ENCODE assay signal across 1 cellular context in the genomic region with DNA sequence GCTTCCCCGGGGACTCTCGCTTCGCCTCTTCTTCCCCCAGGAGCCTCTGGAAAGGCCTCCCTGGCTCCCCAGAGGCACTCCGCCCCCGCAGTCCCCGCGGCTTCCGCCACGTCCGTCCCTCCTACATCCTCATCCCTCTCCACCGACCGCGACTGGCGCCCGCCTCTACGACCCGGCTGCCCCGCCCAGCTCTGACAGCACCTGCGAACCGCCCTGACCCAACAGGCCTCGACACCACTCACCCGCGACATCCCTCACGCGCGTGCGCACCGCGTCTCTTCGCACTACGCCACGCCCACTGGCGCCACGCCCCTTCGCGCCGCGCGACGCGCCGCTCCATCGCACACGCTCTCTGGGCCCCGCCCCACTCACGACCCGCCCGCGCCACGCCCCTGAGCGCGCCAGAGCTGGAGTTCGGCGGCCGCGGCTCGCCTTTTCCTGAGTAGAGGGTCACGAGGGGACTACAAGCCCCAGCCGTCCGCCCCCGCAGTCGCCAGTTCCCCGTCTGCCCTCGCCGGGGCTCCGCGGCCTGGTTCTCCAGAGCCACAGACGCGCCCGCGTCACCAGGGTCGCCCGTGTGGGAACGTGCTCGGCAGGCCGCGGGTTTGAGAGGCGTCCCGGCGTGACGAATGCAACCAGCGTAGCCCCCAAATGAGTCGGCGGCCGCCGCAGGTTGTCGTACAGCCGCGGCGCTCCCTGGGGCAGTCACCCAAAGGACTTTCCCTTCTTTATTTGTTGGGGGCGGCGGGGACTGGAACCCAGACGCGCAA.
TF ChIP-seq lines count a peak whose summit lies in the region.

No MANE protein-coding gene starts in this region.

TF ChIP-seq in HepG2, 621 proteins besides CTCF, POLR2A, EP300 and RAD21 (continued from another document and continues in another):
- TF ChIP-seq, protein P1, sequence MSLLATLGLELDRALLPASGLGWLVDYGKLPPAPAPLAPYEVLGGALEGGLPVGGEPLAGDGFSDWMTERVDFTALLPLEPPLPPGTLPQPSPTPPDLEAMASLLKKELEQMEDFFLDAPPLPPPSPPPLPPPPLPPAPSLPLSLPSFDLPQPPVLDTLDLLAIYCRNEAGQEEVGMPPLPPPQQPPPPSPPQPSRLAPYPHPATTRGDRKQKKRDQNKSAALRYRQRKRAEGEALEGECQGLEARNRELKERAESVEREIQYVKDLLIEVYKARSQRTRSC (CRISPR knock-in tag; IDR thresholded peaks at IDR 0.05; ENCODE audit: low read depth) = peak; percentile 73; the same call in 1 of the 2 replicates
- TF ChIP-seq, protein P2, sequence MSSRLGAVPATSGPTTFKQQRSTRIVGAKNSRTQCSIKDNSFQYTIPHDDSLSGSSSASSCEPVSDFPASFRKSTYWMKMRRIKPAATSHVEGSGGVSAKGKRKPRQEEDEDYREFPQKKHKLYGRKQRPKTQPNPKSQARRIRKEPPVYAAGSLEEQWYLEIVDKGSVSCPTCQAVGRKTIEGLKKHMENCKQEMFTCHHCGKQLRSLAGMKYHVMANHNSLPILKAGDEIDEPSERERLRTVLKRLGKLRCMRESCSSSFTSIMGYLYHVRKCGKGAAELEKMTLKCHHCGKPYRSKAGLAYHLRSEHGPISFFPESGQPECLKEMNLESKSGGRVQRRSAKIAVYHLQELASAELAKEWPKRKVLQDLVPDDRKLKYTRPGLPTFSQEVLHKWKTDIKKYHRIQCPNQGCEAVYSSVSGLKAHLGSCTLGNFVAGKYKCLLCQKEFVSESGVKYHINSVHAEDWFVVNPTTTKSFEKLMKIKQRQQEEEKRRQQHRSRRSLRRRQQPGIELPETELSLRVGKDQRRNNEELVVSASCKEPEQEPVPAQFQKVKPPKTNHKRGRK (CRISPR knock-in tag; IDR thresholded peaks at IDR 0.05) = no peak
- TF ChIP-seq ELF1 (CRISPR knock-in tag; IDR thresholded peaks at IDR 0.05) = peak; percentile 21; the same call in 1 of the 2 replicates
- TF ChIP-seq ZNF484 (CRISPR knock-in tag; IDR thresholded peaks at IDR 0.05; ENCODE audit: borderline replicate concordance, low read depth) = peak; percentile 79; the same call in 1 of the 2 replicates
- no peak for TF ChIP-seq ZNF382 (CRISPR knock-in tag; IDR thresholded peaks at IDR 0.05; ENCODE audit: borderline replicate concordance)
- TF ChIP-seq, protein P3, sequence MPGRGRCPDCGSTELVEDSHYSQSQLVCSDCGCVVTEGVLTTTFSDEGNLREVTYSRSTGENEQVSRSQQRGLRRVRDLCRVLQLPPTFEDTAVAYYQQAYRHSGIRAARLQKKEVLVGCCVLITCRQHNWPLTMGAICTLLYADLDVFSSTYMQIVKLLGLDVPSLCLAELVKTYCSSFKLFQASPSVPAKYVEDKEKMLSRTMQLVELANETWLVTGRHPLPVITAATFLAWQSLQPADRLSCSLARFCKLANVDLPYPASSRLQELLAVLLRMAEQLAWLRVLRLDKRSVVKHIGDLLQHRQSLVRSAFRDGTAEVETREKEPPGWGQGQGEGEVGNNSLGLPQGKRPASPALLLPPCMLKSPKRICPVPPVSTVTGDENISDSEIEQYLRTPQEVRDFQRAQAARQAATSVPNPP (CRISPR knock-in tag; IDR thresholded peaks at IDR 0.05) = peak; percentile 20; the same call in 1 of the 2 replicates
- TF ChIP-seq ZBTB7B (CRISPR knock-in tag; IDR thresholded peaks at IDR 0.05) = peak; percentile 85
- TF ChIP-seq, protein P4, sequence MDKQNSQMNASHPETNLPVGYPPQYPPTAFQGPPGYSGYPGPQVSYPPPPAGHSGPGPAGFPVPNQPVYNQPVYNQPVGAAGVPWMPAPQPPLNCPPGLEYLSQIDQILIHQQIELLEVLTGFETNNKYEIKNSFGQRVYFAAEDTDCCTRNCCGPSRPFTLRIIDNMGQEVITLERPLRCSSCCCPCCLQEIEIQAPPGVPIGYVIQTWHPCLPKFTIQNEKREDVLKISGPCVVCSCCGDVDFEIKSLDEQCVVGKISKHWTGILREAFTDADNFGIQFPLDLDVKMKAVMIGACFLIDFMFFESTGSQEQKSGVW (CRISPR knock-in tag; IDR thresholded peaks at IDR 0.05; ENCODE audit: borderline replicate concordance) = peak; percentile 88; the same call in 1 of the 2 replicates
- TF ChIP-seq HNF4G (IDR thresholded peaks at IDR 0.05; ENCODE audit: borderline replicate concordance, low read depth, low read length) = no peak; the same call in 1 of the 2 replicates
- TF ChIP-seq HNF4G (CRISPR knock-in tag; IDR thresholded peaks at IDR 0.05; ENCODE audit: borderline replicate concordance, low read depth) = peak; percentile 38
- TF ChIP-seq ZNF354B (CRISPR knock-in tag; IDR thresholded peaks at IDR 0.05) = no peak
- TF ChIP-seq SP140L (CRISPR knock-in tag; IDR thresholded peaks at IDR 0.05; ENCODE audit: borderline replicate concordance) = no peak
- TF ChIP-seq NCOA2 (CRISPR knock-in tag; IDR thresholded peaks at IDR 0.05) = peak; percentile 20; the same call in 1 of the 2 replicates
- TF ChIP-seq ZNF782 (CRISPR knock-in tag; IDR thresholded peaks at IDR 0.05; ENCODE audit: borderline replicate concordance) = 0 out of 2 replicates have a peak, but pooled peaks have one; percentile 22
- TF ChIP-seq FOXM1 (CRISPR knock-in tag; IDR thresholded peaks at IDR 0.05) = 0 out of 2 replicates have a peak, but pooled peaks have one; percentile 60
- peak; percentile 94; the same call in 1 of the 2 replicates for TF ChIP-seq ZNF776 (CRISPR knock-in tag; IDR thresholded peaks at IDR 0.05)
- TF ChIP-seq TAF15 (IDR thresholded peaks at IDR 0.05; ENCODE audit: low read depth, low read length, poor library complexity, severe bottlenecking) = peak; percentile 68
- 0 out of 2 replicates have a peak, but pooled peaks have one; percentile 94 for TF ChIP-seq ZFP37 (CRISPR knock-in tag; IDR thresholded peaks at IDR 0.05; ENCODE audit: borderline replicate concordance)
- peak; percentile 93 for TF ChIP-seq WIZ (CRISPR knock-in tag; IDR thresholded peaks at IDR 0.05)
- TF ChIP-seq, protein P5, sequence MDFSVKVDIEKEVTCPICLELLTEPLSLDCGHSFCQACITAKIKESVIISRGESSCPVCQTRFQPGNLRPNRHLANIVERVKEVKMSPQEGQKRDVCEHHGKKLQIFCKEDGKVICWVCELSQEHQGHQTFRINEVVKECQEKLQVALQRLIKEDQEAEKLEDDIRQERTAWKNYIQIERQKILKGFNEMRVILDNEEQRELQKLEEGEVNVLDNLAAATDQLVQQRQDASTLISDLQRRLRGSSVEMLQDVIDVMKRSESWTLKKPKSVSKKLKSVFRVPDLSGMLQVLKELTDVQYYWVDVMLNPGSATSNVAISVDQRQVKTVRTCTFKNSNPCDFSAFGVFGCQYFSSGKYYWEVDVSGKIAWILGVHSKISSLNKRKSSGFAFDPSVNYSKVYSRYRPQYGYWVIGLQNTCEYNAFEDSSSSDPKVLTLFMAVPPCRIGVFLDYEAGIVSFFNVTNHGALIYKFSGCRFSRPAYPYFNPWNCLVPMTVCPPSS (IDR thresholded peaks at IDR 0.05) = no peak
- no peak for TF ChIP-seq ZFP36 (IDR thresholded peaks at IDR 0.05; ENCODE audit: borderline replicate concordance, low read depth, low read length, partially characterized antibody)
- no peak for TF ChIP-seq PLRG1 (conservative IDR thresholded peaks at IDR 0.05)
- no peak for TF ChIP-seq ZNF496 (CRISPR knock-in tag; IDR thresholded peaks at IDR 0.05; ENCODE audit: insufficient replicate concordance)
- peak; percentile 90; the same call in 1 of the 2 replicates for TF ChIP-seq PHF21A (CRISPR knock-in tag; IDR thresholded peaks at IDR 0.05)
- TF ChIP-seq, protein P6, sequence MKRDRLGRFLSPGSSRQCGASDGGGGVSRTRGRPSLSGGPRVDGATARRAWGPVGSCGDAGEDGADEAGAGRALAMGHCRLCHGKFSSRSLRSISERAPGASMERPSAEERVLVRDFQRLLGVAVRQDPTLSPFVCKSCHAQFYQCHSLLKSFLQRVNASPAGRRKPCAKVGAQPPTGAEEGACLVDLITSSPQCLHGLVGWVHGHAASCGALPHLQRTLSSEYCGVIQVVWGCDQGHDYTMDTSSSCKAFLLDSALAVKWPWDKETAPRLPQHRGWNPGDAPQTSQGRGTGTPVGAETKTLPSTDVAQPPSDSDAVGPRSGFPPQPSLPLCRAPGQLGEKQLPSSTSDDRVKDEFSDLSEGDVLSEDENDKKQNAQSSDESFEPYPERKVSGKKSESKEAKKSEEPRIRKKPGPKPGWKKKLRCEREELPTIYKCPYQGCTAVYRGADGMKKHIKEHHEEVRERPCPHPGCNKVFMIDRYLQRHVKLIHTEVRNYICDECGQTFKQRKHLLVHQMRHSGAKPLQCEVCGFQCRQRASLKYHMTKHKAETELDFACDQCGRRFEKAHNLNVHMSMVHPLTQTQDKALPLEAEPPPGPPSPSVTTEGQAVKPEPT (CRISPR knock-in tag; IDR thresholded peaks at IDR 0.05; ENCODE audit: low read depth) = peak; percentile 50; the same call in 1 of the 2 replicates
- TF ChIP-seq ATF1 (CRISPR knock-in tag; IDR thresholded peaks at IDR 0.05) = no peak
- TF ChIP-seq DNMT3B (CRISPR knock-in tag; conservative IDR thresholded peaks at IDR 0.05) = no peak
- TF ChIP-seq, protein P7, sequence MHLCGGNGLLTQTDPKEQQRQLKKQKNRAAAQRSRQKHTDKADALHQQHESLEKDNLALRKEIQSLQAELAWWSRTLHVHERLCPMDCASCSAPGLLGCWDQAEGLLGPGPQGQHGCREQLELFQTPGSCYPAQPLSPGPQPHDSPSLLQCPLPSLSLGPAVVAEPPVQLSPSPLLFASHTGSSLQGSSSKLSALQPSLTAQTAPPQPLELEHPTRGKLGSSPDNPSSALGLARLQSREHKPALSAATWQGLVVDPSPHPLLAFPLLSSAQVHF (CRISPR knock-in tag; IDR thresholded peaks at IDR 0.05) = peak; percentile 98
- no peak; the same call in 1 of the 2 replicates for TF ChIP-seq RELA (CRISPR knock-in tag; IDR thresholded peaks at IDR 0.05)
- peak; percentile 48; the same call in 1 of the 2 replicates for TF ChIP-seq MTF1 (CRISPR knock-in tag; IDR thresholded peaks at IDR 0.05)
- TF ChIP-seq ATF7 (IDR thresholded peaks at IDR 0.05) = no peak
- TF ChIP-seq ATF7 (CRISPR knock-in tag; IDR thresholded peaks at IDR 0.05) = no peak; the same call in 1 of the 2 replicates
- peak; percentile 39; the same call in 1 of the 2 replicates for TF ChIP-seq KLF13 (CRISPR knock-in tag; IDR thresholded peaks at IDR 0.05)
- peak; percentile 92; the same call in 1 of the 2 replicates for TF ChIP-seq ZSCAN12 (CRISPR knock-in tag; IDR thresholded peaks at IDR 0.05)
- TF ChIP-seq, protein P8, sequence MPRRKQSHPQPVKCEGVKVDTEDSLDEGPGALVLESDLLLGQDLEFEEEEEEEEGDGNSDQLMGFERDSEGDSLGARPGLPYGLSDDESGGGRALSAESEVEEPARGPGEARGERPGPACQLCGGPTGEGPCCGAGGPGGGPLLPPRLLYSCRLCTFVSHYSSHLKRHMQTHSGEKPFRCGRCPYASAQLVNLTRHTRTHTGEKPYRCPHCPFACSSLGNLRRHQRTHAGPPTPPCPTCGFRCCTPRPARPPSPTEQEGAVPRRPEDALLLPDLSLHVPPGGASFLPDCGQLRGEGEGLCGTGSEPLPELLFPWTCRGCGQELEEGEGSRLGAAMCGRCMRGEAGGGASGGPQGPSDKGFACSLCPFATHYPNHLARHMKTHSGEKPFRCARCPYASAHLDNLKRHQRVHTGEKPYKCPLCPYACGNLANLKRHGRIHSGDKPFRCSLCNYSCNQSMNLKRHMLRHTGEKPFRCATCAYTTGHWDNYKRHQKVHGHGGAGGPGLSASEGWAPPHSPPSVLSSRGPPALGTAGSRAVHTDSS (CRISPR knock-in tag; conservative IDR thresholded peaks at IDR 0.05) = no peak
- peak; percentile 92; the same call in 1 of the 2 replicates for TF ChIP-seq ZNF614 (CRISPR knock-in tag; IDR thresholded peaks at IDR 0.05; ENCODE audit: borderline replicate concordance)
- TF ChIP-seq, protein P9, sequence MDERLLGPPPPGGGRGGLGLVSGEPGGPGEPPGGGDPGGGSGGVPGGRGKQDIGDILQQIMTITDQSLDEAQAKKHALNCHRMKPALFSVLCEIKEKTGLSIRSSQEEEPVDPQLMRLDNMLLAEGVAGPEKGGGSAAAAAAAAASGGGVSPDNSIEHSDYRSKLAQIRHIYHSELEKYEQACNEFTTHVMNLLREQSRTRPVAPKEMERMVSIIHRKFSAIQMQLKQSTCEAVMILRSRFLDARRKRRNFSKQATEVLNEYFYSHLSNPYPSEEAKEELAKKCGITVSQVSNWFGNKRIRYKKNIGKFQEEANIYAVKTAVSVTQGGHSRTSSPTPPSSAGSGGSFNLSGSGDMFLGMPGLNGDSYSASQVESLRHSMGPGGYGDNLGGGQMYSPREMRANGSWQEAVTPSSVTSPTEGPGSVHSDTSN (CRISPR knock-in tag; IDR thresholded peaks at IDR 0.05) = no peak
- peak; percentile 57 for TF ChIP-seq NFYB (CRISPR knock-in tag; IDR thresholded peaks at IDR 0.05)
- no peak for TF ChIP-seq SRSF1 (optimal IDR thresholded peaks at IDR 0.05; ENCODE audit: low read depth, low read length)
- TF ChIP-seq, protein P10, sequence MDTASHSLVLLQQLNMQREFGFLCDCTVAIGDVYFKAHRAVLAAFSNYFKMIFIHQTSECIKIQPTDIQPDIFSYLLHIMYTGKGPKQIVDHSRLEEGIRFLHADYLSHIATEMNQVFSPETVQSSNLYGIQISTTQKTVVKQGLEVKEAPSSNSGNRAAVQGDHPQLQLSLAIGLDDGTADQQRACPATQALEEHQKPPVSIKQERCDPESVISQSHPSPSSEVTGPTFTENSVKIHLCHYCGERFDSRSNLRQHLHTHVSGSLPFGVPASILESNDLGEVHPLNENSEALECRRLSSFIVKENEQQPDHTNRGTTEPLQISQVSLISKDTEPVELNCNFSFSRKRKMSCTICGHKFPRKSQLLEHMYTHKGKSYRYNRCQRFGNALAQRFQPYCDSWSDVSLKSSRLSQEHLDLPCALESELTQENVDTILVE (CRISPR knock-in tag; IDR thresholded peaks at IDR 0.05) = no peak; the same call in none of the 2 replicates
- 0 out of 2 replicates have a peak, but pooled peaks have one; percentile 77 for TF ChIP-seq ZFYVE20 (CRISPR knock-in tag; IDR thresholded peaks at IDR 0.05; ENCODE audit: borderline replicate concordance, low read depth)
- TF ChIP-seq, protein P11, sequence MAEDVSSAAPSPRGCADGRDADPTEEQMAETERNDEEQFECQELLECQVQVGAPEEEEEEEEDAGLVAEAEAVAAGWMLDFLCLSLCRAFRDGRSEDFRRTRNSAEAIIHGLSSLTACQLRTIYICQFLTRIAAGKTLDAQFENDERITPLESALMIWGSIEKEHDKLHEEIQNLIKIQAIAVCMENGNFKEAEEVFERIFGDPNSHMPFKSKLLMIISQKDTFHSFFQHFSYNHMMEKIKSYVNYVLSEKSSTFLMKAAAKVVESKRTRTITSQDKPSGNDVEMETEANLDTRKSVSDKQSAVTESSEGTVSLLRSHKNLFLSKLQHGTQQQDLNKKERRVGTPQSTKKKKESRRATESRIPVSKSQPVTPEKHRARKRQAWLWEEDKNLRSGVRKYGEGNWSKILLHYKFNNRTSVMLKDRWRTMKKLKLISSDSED (CRISPR knock-in tag; IDR thresholded peaks at IDR 0.05) = no peak
- no peak for TF ChIP-seq ZNF644 (CRISPR knock-in tag; IDR thresholded peaks at IDR 0.05; ENCODE audit: low read depth)
- TF ChIP-seq ZMYM4 (CRISPR knock-in tag; IDR thresholded peaks at IDR 0.05) = peak; percentile 92
- no peak for TF ChIP-seq TCF12 (IDR thresholded peaks at IDR 0.05)
- TF ChIP-seq TCF12 (CRISPR knock-in tag; IDR thresholded peaks at IDR 0.05) = peak; percentile 94
- no peak for TF ChIP-seq SOX6 (IDR thresholded peaks at IDR 0.05)
- TF ChIP-seq SOX6 (CRISPR knock-in tag; IDR thresholded peaks at IDR 0.05) = peak; percentile 60
- no peak for TF ChIP-seq SP2 (CRISPR knock-in tag; IDR thresholded peaks at IDR 0.05)
- TF ChIP-seq ZFP36L1 (CRISPR knock-in tag; IDR thresholded peaks at IDR 0.05) = 0 out of 2 replicates have a peak, but pooled peaks have one; percentile 48
- TF ChIP-seq HMG20A (CRISPR knock-in tag; IDR thresholded peaks at IDR 0.05; ENCODE audit: borderline replicate concordance) = peak; percentile 52
